8 cellular contexts compared by ENCODE assay signal in genomic region chr1:155324041-155324716, GRCh38. TPM values are rescaled to one million over a fixed set of nuclear protein-coding genes. Genes with fewer than 3 reads are reported as not detected.
DNase-seq lines count a peak whose midpoint lies in the region; ATAC-seq and TF ChIP-seq lines count a peak whose summit lies in the region.

No MANE protein-coding gene starts in this region.

- H3K36me3 Mint-ChIP-seq in activated T-cell treated with anti-CD3 and anti-CD28 coated beads, Interleukin-2, amount 50 U/mL, for 24 hours (ENCODE audit: low read depth), result peaks cover 58% of the 10 kb centered on the region

- intact Hi-C loops in PC-3 (cut with micrococcal nuclease), result loop anchor here (2.0 kb wide), 1 partner anchor 117 kb away; the partner anchor contains the start of gene THBS3

- TF ChIP-seq POLR2A in erythroblast (IDR thresholded peaks at IDR 0.05; ENCODE audit: low read length), result peak; percentile 66

- peaks cover 43% of the 10 kb centered on the region for H3K4me1 Mint-ChIP-seq in activated T-cell treated with anti-CD3 and anti-CD28 coated beads, Interleukin-2, amount 50 U/mL, for 24 hours (ENCODE audit: low read depth)

- no peaks in the 10 kb centered on the region for H3K27me3 ChIP-seq in PC-3 (ENCODE audit: low read length)
- no peaks in the 10 kb centered on the region for H3K27me3 ChIP-seq in mucosa of stomach (ENCODE audit: control insufficient read depth, insufficient read depth, low read length)

- H3K9me3 Mint-ChIP-seq in activated T-cell treated with anti-CD3 and anti-CD28 coated beads, Interleukin-2, amount 50 U/mL, for 24 hours, result no peaks in the 10 kb centered on the region

- peak overlapping the region; percentile 86 for H3K4me3 ChIP-seq in Jurkat, Clone E6-1 (ENCODE audit: low read length)
- H3K4me3 ChIP-seq in PC-3 (ENCODE audit: low read length) (peak overlapping the region; percentile 80), mucosa of stomach (ENCODE audit: low read length) (peak overlapping the region; percentile 86)

- peak; percentile 96 for DNase-seq in DMS 273 treated with DMSO at 0.1 percent for 48 hours (lab: John Stamatoyannopoulos, UW)
- peak; percentile 86 for DNase-seq in Jurkat, Clone E6-1 (ENCODE audit: low read depth, low spot score)
- peak; percentile 98 for DNase-seq in PC-3
- DNase-seq in activated T-cell treated with anti-CD3 and anti-CD28 coated beads, Interleukin-2, amount 50 U/mL, for 24 hours, result peak; percentile 93
- DNase-seq in erythroblast (lab: John Stamatoyannopoulos, UW), result peak; percentile 92 to 94
- DNase-seq in stimulated activated CD8-positive, alpha-beta memory T cell treated with anti-CD3 and anti-CD28 coated beads, Interleukin-4, amount 100 ng/mL, for 48 hours, result peak; percentile 95

- POLR2A ChIA-PET in PC-3 (lab: Charles Lee; ENCODE audit: unreplicated experiment), result interaction anchor here (0.5 to 1.3 kb wide), 5 partner anchors 47 to 327 kb away, joined by 3 to 6 read pairs (median 4); partner anchors contain the start of genes ASH1L, CLK2, HCN3 and SCAMP3

- no peaks in the 10 kb centered on the region for H4K20me1 ChIP-seq in PC-3 (ENCODE audit: low read length)

- H3K36me3 ChIP-seq in PC-3 (ENCODE audit: low read depth, low read length) (peaks cover 20% of the 10 kb centered on the region; the same call in 1 of the 2 replicates), mucosa of stomach (ENCODE audit: control insufficient read depth, insufficient read depth, low read length) (peaks cover 7% of the 10 kb centered on the region)

- CTCF ChIA-PET in PC-3 (lab: Charles Lee), result interaction anchor here (0.9 to 1.7 kb wide), 6 partner anchors 47 to 180 kb away, joined by 3 to 14 read pairs (median 4); partner anchors contain the start of genes CLK2 and HCN3

- H3K27ac Mint-ChIP-seq in activated T-cell treated with anti-CD3 and anti-CD28 coated beads, Interleukin-2, amount 50 U/mL, for 24 hours, result peak overlapping the region; percentile 91

- no peaks in the 10 kb centered on the region for H3K9me2 ChIP-seq in PC-3 (replicated peaks; ENCODE audit: low read length)

- H3K4me1 ChIP-seq in PC-3 (ENCODE audit: insufficient read depth, low read length), result peaks cover 21% of the 10 kb centered on the region
- H3K4me1 ChIP-seq in mucosa of stomach (ENCODE audit: control insufficient read depth, insufficient read depth, low read length), result peaks cover 29% of the 10 kb centered on the region

- H3F3A ChIP-seq in PC-3 (ENCODE audit: low read length, unreplicated experiment), result no peaks in the 10 kb centered on the region

- H3K9me3 ChIP-seq in PC-3 (ENCODE audit: low read length), result no peaks in the 10 kb centered on the region
- no peaks in the 10 kb centered on the region for H3K9me3 ChIP-seq in mucosa of stomach (ENCODE audit: control insufficient read depth, low read length)

- peaks cover 29% of the 10 kb centered on the region for H3K79me2 ChIP-seq in PC-3 (ENCODE audit: low read length)

- H3K27me3 Mint-ChIP-seq in activated T-cell treated with anti-CD3 and anti-CD28 coated beads, Interleukin-2, amount 50 U/mL, for 24 hours, result no peaks in the 10 kb centered on the region

- ATAC-seq in GM21576 (IDR thresholded peaks at IDR 0.05; ENCODE audit: unreplicated experiment) (peak; percentile 56), PC-3 (peak; percentile 63)

- peak overlapping the region; percentile 92 for H2AFZ ChIP-seq in PC-3 (ENCODE audit: low read length)

- H3K27ac ChIP-seq in PC-3 (ENCODE audit: low read length), result peak overlapping the region; percentile 83

- H3K4me3 Mint-ChIP-seq in activated T-cell treated with anti-CD3 and anti-CD28 coated beads, Interleukin-2, amount 50 U/mL, for 24 hours, result peak overlapping the region; percentile 82

- BruUV-seq in PC-3 (replicated peaks; lab: Mats Ljungman, UMichigan), result no TSS peak

- TF ChIP-seq CTCF in PC-3 (conservative IDR thresholded peaks at IDR 0.05; ENCODE audit: low read depth, low read length), result no peak

- peak overlapping the region; percentile 84 for H3K9ac ChIP-seq in PC-3 (ENCODE audit: low read length)
- peak overlapping the region; percentile 82 for H3K9ac ChIP-seq in mucosa of stomach (ENCODE audit: low read length)

- peak overlapping the region; percentile 93 for H3K4me2 ChIP-seq in PC-3 (ENCODE audit: low read length)

RNA-seq across cellular contexts. Expression of gene RUSC1, which starts 3.5 kb away (rescaled TPM):
- polyA plus RNA-seq in Jurkat, Clone E6-1 (2012; ENCODE audit: insufficient read depth, insufficient read length), result 18.3 TPM
- 80.3 and 85.1 TPM in 2 replicates for total RNA-seq in PC-3 (2014; rRNA removed)

RNA-seq across cellular contexts. Expression of gene FDPS, which starts 15.5 kb away (rescaled TPM):
- 460 TPM for polyA plus RNA-seq in Jurkat, Clone E6-1 (2012; ENCODE audit: insufficient read depth, insufficient read length)
- total RNA-seq in PC-3 (2014; rRNA removed), result 301 and 313 TPM in 2 replicates

RNA-seq across cellular contexts. Expression of gene PKLR, which starts 22.9 kb away (rescaled TPM):
- not detected for polyA plus RNA-seq in Jurkat, Clone E6-1 (2012; ENCODE audit: insufficient read depth, insufficient read length)
- total RNA-seq in PC-3 (2014; rRNA removed), result not detected in 2 replicates

RNA-seq across cellular contexts. Expression of gene HCN3, which starts 46.9 kb away (rescaled TPM):
- polyA plus RNA-seq in Jurkat, Clone E6-1 (2012; ENCODE audit: insufficient read depth, insufficient read length), result 13.9 TPM
- total RNA-seq in PC-3 (2014; rRNA removed), result 1.8 and 1.9 TPM in 2 replicates

RNA-seq across cellular contexts. Expression of gene CLK2, which starts 50.9 kb away (rescaled TPM):
- 84.2 TPM for polyA plus RNA-seq in Jurkat, Clone E6-1 (2012; ENCODE audit: insufficient read depth, insufficient read length)
- total RNA-seq in PC-3 (2014; rRNA removed), result 44.5 and 49.9 TPM in 2 replicates

Comparison
In these comparisons a context has a peak if more than half of its experiments do, and no peak if none do; other contexts are left out.
1. Peak in every context shown above with its lines: DNase-seq, ATAC-seq, H3K4me3 ChIP-seq and H3K27ac ChIP-seq.